Comparison of ENCODE assay signal across 22 cellular contexts in the genomic region with DNA sequence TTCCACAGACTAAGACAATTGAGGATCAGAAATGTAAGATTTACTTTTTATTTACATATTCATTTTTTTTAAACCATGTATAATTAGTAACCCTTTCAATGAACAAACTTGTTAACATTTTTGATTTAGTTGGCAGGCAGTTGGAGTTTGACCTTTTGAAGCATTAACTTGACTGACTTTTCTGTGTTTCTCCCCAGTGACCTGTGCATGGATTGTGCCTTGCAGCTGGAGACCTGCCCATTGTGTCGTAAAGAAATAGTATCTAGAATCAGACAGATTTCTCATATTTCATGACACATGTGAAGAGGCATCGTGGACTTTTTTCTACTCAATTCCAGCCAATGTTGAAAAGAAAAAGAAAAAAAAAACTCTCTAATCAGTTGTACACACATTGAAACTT.
"Had no signal": no experiment of that assay in that cellular context is flagged by ENCODE, and none has a peak within 500 bp of the region (broad histone marks: within the 10 kb centered on the region; RNA-seq: fewer than 3 reads in every experiment).

No MANE protein-coding gene starts in this region.

- H3K4me3 ChIP-seq: dorsolateral prefrontal cortex, gastrocnemius medialis, left ventricle myocardium inferior, lung, ovary, right atrium auricular region, suprapubic skin, thyroid gland, upper lobe of left lung, uterus had no signal

- H3K36me3 ChIP-seq: ovary, uterus had no signal

- H3K9me3 Mint-ChIP-seq: immature natural killer cell, neural crest cell had no signal

- H3K9me3 ChIP-seq: gastrocnemius medialis, left ventricle myocardium inferior, ovary, right atrium auricular region, suprapubic skin, thyroid gland, upper lobe of left lung, uterus had no signal

- H3K27me3 ChIP-seq: dorsolateral prefrontal cortex, gastrocnemius medialis, ovary, right atrium auricular region, suprapubic skin, thyroid gland, upper lobe of left lung, uterus had no signal

- ATAC-seq: esophagus mucosa, gastrocnemius medialis had no signal

- H3K4me1 ChIP-seq: gastrocnemius medialis, right atrium auricular region, suprapubic skin, uterus had no signal

- DNase-seq: cortex of kidney; dorsolateral prefrontal cortex; effector CD8-positive, alpha-beta T cell; gastrocnemius medialis; glutamatergic neuron; immature natural killer cell; left ventricle myocardium inferior; mesendoderm; naive B cell; ovary; small intestine; stimulated activated CD4-positive, alpha-beta T cell treated with anti-CD3 and anti-CD28 coated beads, Interleukin-12 subunit alpha, Interleukin-12 subunit beta, amount 100 ng/mL, for 4 hours; stimulated activated naive CD4-positive, alpha-beta T cell treated with Interleukin-2 at 50 U/mL for 16 hours; thyroid gland; upper lobe of left lung; uterus had no signal

- H3K27ac ChIP-seq: gastrocnemius medialis, left ventricle myocardium inferior, ovary, right atrium auricular region, suprapubic skin, thyroid gland, upper lobe of left lung, uterus had no signal

- H3K27me3 Mint-ChIP-seq: naive B cell had no signal

- FAIRE-seq: keratinocyte, small intestine had no signal

- H3K4me1 Mint-ChIP-seq: immature natural killer cell, neural crest cell had no signal

- H3K4me3 Mint-ChIP-seq: immature natural killer cell, naive B cell, neural crest cell had no signal
